ENCODE assay signal across 8 cellular contexts in the genomic region with DNA sequence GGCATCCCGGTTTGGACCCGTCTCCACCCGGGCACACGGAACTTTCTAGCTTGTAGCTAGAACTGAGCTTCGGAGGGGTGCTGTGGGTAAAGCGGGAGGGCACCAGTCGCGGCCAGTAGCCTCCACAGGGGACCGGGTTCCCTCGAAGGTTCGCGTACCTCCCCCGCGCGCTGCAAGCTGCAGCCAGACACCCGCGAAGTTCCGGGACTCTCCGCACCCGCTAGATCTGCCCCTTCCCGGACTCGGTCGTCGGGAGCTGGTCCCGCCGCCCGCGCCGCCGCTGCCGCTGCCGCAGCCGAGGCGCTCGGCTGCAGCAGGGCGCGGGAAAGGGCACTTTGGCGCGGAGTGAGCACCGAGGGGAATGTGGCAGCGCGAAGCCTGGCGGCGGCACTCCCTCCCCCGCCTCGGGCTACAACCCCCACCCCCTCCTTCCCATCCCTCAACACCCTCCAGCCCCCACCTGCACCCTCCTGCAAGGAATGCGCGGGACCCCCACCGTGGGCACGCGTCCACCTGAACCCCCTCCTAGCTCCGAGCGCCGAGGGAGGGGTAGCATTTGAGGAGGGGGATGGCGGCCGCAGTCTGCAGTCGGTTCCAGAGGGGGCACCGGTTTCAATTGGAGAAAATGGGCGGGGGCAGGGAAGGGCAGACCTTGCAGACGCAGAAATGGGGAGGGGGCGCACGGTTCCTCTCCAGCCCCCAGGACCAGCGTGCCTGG. TPM values are rescaled to one million over a fixed set of nuclear protein-coding genes. Genes with fewer than 3 reads are reported as not detected.
A peak's percentile ranks its signal among the peaks of the same experiment; 100 is the strongest.
DNase-seq lines count a peak whose midpoint lies in the region; ATAC-seq, FAIRE-seq and TF ChIP-seq lines count a peak whose summit lies in the region.

No MANE protein-coding gene starts in this region.

- peak; percentile 30 for ATAC-seq in omental fat pad (ENCODE audit: low FRiP score)

- DNase-seq in DMS79 (lab: John Stamatoyannopoulos, UW) (peak; percentile 35), M059J (ENCODE audit: low read depth) (peak; percentile 38), epithelial cell of proximal tubule (ENCODE audit: low read depth) (no peak), omental fat pad (ENCODE audit: low spot score) (no peak), WERI-Rb-1 (no peak), cerebellar nuclear complex (lab: John Stamatoyannopoulos, UW) (no peak), GM19239 (ENCODE audit: insufficient read length, low spot score) (no peak)
- DNase-seq in stimulated activated CD4-positive, alpha-beta T cell treated with anti-CD3 and anti-CD28 coated beads, Interleukin-4, amount 100 ng/mL, for 24 hours, result no peak

- no peaks in the 10 kb centered on the region for H3K9me3 ChIP-seq in WERI-Rb-1 (ENCODE audit: severe bottlenecking)

- H3K4me3 ChIP-seq in epithelial cell of proximal tubule (ENCODE audit: low read depth, low read length) (peak overlapping the region; percentile 50), WERI-Rb-1 (ENCODE audit: low read depth, low read length) (no peak overlapping the region)

- no peak for TF ChIP-seq CTCF in epithelial cell of proximal tubule (conservative IDR thresholded peaks at IDR 0.05; ENCODE audit: low read depth, low read length)
- TF ChIP-seq CTCF in omental fat pad (IDR thresholded peaks at IDR 0.05), result no peak
- no peak for TF ChIP-seq CTCF in WERI-Rb-1 (IDR thresholded peaks at IDR 0.05; ENCODE audit: low read depth, low read length)

- H3K27me3 ChIP-seq in WERI-Rb-1 (ENCODE audit: insufficient read depth, low read depth, severe bottlenecking), result peaks cover 91% of the 10 kb centered on the region

- FAIRE-seq in GM19239 (lab: Jason Lieb, UNC), result no peak

- H3K36me3 ChIP-seq in WERI-Rb-1, result no peaks in the 10 kb centered on the region

- no peak overlapping the region for H3K27ac ChIP-seq in WERI-Rb-1

RNA-seq across cellular contexts. Expression of a gene that starts 1.1 kb away (rescaled TPM):
- 11.8 and 23.0 TPM in 2 replicates for total RNA-seq in M059J (2014; rRNA removed; shearing (Covaris generic))
- total RNA-seq in epithelial cell of proximal tubule (0.07 and 0.98 TPM in 2 replicates), omental fat pad (1 to 10 TPM in 1 of 4 donors, under 1 TPM in 2, not detected in 1; 0.19 to 3.8 (median 0.60) TPM)

RNA-seq across cellular contexts. Expression of a gene that starts 12.8 kb away (rescaled TPM):
- total RNA-seq in M059J (2014; rRNA removed; shearing (Covaris generic)), result 3.7 and 4.0 TPM in 2 replicates
- total RNA-seq in epithelial cell of proximal tubule (not detected in 2 replicates), omental fat pad (not detected)

Comparison
In these comparisons a context has a peak if more than half of its experiments do, and no peak if none do; other contexts are left out.
1. DNase-seq: peak in DMS79 (single experiment) and M059J (single experiment); none in epithelial cell of proximal tubule (single experiment), omental fat pad (single experiment), WERI-Rb-1 (single experiment), cerebellar nuclear complex (0 of 2), GM19239 (single experiment) and stimulated activated CD4-positive, alpha-beta T cell treated with anti-CD3 and anti-CD28 coated beads, Interleukin-4, amount 100 ng/mL, for 24 hours (single experiment).